10 cellular contexts compared by ENCODE assay signal in genomic region chr4:9495450-9495849, GRCh38. TPM values are rescaled to one million over a fixed set of nuclear protein-coding genes. Genes with fewer than 3 reads are reported as not detected.
DNase-seq lines count a peak whose midpoint lies in the region; TF ChIP-seq lines count a peak whose summit lies in the region.
"Not testable (repeated sequence)": the region's sequence is repeated elsewhere in the genome, so short reads cannot be mapped to it uniquely, and the experiment has no call there.
"Had no signal": no experiment of that assay in that cellular context is flagged by ENCODE, and none has a peak within 500 bp of the region (broad histone marks: within the 10 kb centered on the region; RNA-seq: fewer than 3 reads in every experiment).

No MANE protein-coding gene starts in this region.

- not testable (repeated sequence) for H3K9me3 Mint-ChIP-seq in MCF 10A (ENCODE audit: unreplicated experiment)

- not testable (repeated sequence) for H3K27ac Mint-ChIP-seq in MCF 10A (ENCODE audit: low read depth, unreplicated experiment)

- H3K27me3 ChIP-seq in parathyroid adenoma (ENCODE audit: control insufficient read depth, insufficient read depth, low read length), result not testable (repeated sequence)

- intact Hi-C loops in MCF 10A (cut with micrococcal nuclease), result not testable (repeated sequence)

- H3K27ac ChIP-seq in parathyroid adenoma, result not testable (repeated sequence)

- H3K4me3 Mint-ChIP-seq in MCF 10A (ENCODE audit: unreplicated experiment), result not testable (repeated sequence)

- H3K36me3 ChIP-seq in parathyroid adenoma (ENCODE audit: control insufficient read depth, insufficient read depth, low read length), result not testable (repeated sequence)

- not testable (repeated sequence) for H3K27me3 Mint-ChIP-seq in MCF 10A (ENCODE audit: insufficient read depth, unreplicated experiment)

- peak; percentile 5 for DNase-seq in Caki2 (ENCODE audit: low read depth)
- DNase-seq in KG1 (lab: John Stamatoyannopoulos, UW), result peak; percentile 17
- DNase-seq in NOMO-1 treated with DMSO at 0.1 percent for 48 hours (lab: John Stamatoyannopoulos, UW; ENCODE audit: unreplicated experiment), result peak; percentile 43
- DNase-seq in activated CD4-positive, alpha-beta T cell treated with anti-CD3 and anti-CD28 coated beads, Interleukin-2, amount 50 U/mL, for 4 hours, result peak; percentile 46 to 50
- DNase-seq in MCF 10A (ENCODE audit: unreplicated experiment), result peak; percentile 26
- peak in 31 of 51 donors; percentile 3 to 59 (median 31) for DNase-seq in hypothalamus (lab: John Stamatoyannopoulos, UW)
- peak; percentile 47 for DNase-seq in stimulated activated naive CD4-positive, alpha-beta T cell treated with Interleukin-2 at 50 U/mL for 16 hours (lab: John Stamatoyannopoulos, UW)

- not testable (repeated sequence) for H3K9me3 ChIP-seq in parathyroid adenoma (ENCODE audit: control insufficient read depth, low read length)

- not testable (repeated sequence) for H3K4me3 ChIP-seq in parathyroid adenoma (ENCODE audit: low read depth, low read length)

- POLR2A ChIA-PET in MCF 10A (lab: Yijun Ruan, JAX), result not testable (repeated sequence)

- H3K4me2 ChIP-seq in parathyroid adenoma (ENCODE audit: low read length), result not testable (repeated sequence)

- CTCF ChIA-PET in MCF 10A (lab: Yijun Ruan, JAX), result interaction anchor here (0.6 kb wide), 1 partner anchor 196 kb away, joined by 4 read pairs; no protein-coding TSS in a partner anchor

- in situ Hi-C loops in Caki2 (cut with HindIII; ENCODE audit: low pct_unique_long_range_greater_than_20kb, low sequenced_read_pairs), result not testable (repeated sequence)

- H3K36me3 Mint-ChIP-seq in MCF 10A (ENCODE audit: insufficient read depth, unreplicated experiment), result not testable (repeated sequence)

- not testable (repeated sequence) for H2AFZ ChIP-seq in parathyroid adenoma

- H3K79me2 ChIP-seq in parathyroid adenoma, result not testable (repeated sequence)

- not testable (repeated sequence) for BruUV-seq in MCF 10A (replicated peaks; lab: Mats Ljungman, UMichigan)

- H3K4me1 Mint-ChIP-seq in MCF 10A (ENCODE audit: insufficient read depth, unreplicated experiment), result not testable (repeated sequence)

- not testable (repeated sequence) for TF ChIP-seq CTCF in MCF 10A (IDR thresholded peaks at IDR 0.05; ENCODE audit: unreplicated experiment)
- peak; percentile 27 for TF ChIP-seq CTCF in parathyroid adenoma (IDR thresholded peaks at IDR 0.05)

- not testable (repeated sequence) for H3K4me1 ChIP-seq in parathyroid adenoma

- not testable (repeated sequence) for H3K9ac ChIP-seq in parathyroid adenoma

RNA-seq across cellular contexts. Expression of gene DEFB131A, which starts 51.2 kb away (rescaled TPM):
- not detected in 2 replicates for total RNA-seq in Caki2 (2014; rRNA removed; shearing (Covaris generic); ENCODE audit: low replicate concordance)
- not detected in 2 replicates for total RNA-seq in MCF 10A (2022)
- total RNA-seq: endothelial cell of umbilical vein, Right ventricle myocardium inferior had no signal
